Comparison of ENCODE assay signal across 12 cellular contexts in genomic region chr4:23945521-23946017, GRCh38. TPM values are rescaled to one million over a fixed set of nuclear protein-coding genes. Genes with fewer than 3 reads are reported as not detected.
DNase-seq lines count a peak whose midpoint lies in the region; ATAC-seq, FAIRE-seq and TF ChIP-seq lines count a peak whose summit lies in the region.
"Had no signal": no experiment of that assay in that cellular context is flagged by ENCODE, and none has a peak within 500 bp of the region (broad histone marks: within the 10 kb centered on the region; RNA-seq: fewer than 3 reads in every experiment).

No MANE protein-coding gene starts in this region.

- FAIRE-seq in RCC 7860 (lab: Jason Lieb, UNC) (peak; percentile 82), D721Med (lab: Jason Lieb, UNC) (no peak)
- FAIRE-seq: GM18507 had no signal

- H3K4me3 ChIP-seq in fibroblast of the aortic adventitia (ENCODE audit: low read depth, low read length) = no peak overlapping the region
- H3K4me3 ChIP-seq: upper lobe of left lung had no signal

- peak; percentile 73 for ATAC-seq in GM18867 (IDR thresholded peaks at IDR 0.05; ENCODE audit: unreplicated experiment)
- ATAC-seq: activated T-helper 17 cell treated with anti-CD3 and anti-CD28 coated beads, Interleukin-2, amount 50 U/mL, for 72 hours had no signal

- DNase-seq in RCC 7860 (ENCODE audit: low spot score) = peak; percentile 75
- peak; percentile 38 for DNase-seq in fibroblast of the aortic adventitia (ENCODE audit: low read depth)
- DNase-seq in renal cortical epithelial cell (ENCODE audit: low read depth) = peak; percentile 91
- DNase-seq in D721Med (ENCODE audit: insufficient read length, low spot score) = no peak
- no peak for DNase-seq in activated T-cell treated with anti-CD3 and anti-CD28 coated beads, Interleukin-2, amount 50 U/mL, for 48 hours
- no peak for DNase-seq in NK-92 (lab: John Stamatoyannopoulos, UW; ENCODE audit: unreplicated experiment)
- DNase-seq in stimulated activated CD4-positive, alpha-beta T cell treated with anti-CD3 and anti-CD28 coated beads, Interleukin-12 subunit alpha, Interleukin-12 subunit beta, amount 100 ng/mL, for 4 hours = no peak
- DNase-seq: NCI-H1105 treated with DMSO at 0.1 percent for 48 hours had no signal

- TF ChIP-seq CTCF in fibroblast of the aortic adventitia (IDR thresholded peaks at IDR 0.05; ENCODE audit: insufficient read depth, low read length) (no peak), D721Med (IDR thresholded peaks at IDR 0.05; ENCODE audit: insufficient read depth, missing control alignments) (no peak)

RNA-seq across cellular contexts. Expression of gene PPARGC1A, which starts 55.7 kb away (rescaled TPM):
- total RNA-seq in fibroblast of the aortic adventitia (ENCODE audit: low replicate concordance) = 0.81 and 15.9 TPM in 2 replicates
- 2.3 and 62.4 TPM in 2 replicates for total RNA-seq in renal cortical epithelial cell
- total RNA-seq: activated T-helper 17 cell treated with anti-CD3 and anti-CD28 coated beads, Interleukin-2, amount 50 U/mL, for 72 hours had no signal

Comparison
In these comparisons a context has a peak if more than half of its experiments do, and no peak if none do; other contexts are left out.
1. DNase-seq: peak in RCC 7860 (single experiment), fibroblast of the aortic adventitia (single experiment) and renal cortical epithelial cell (single experiment); none in D721Med (single experiment), activated T-cell treated with anti-CD3 and anti-CD28 coated beads, Interleukin-2, amount 50 U/mL, for 48 hours (0 of 2), NK-92 (single experiment) and stimulated activated CD4-positive, alpha-beta T cell treated with anti-CD3 and anti-CD28 coated beads, Interleukin-12 subunit alpha, Interleukin-12 subunit beta, amount 100 ng/mL, for 4 hours (single experiment).